Comparison of ENCODE assay signal across 1 cellular context in the genomic region with DNA sequence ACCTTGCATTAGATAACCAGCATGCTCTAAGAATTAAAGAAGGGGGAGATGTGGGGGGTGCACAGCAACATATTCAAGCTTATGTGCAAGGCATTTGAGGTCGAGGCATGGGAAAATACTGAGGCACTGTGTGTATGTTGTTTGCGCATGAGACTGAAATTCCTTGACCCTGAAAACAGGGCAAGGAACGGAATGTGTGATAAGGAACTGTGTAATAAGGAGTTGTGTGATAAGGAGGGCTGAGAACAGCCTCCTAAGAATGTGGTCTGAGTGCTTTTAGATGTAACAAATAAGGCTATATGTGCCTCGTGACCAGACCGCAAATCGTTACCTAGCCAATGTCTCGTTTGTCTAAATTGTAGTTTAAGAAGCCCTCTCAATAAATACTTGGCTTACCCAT.
TF ChIP-seq lines count a peak whose summit lies in the region.

No MANE protein-coding gene starts in this region.

TF ChIP-seq in H1, 55 proteins besides CTCF, POLR2A, EP300 and RAD21:
- TF ChIP-seq RBBP5 (IDR thresholded peaks at IDR 0.05; ENCODE audit: borderline replicate concordance, low read depth, low read length), result no peak
- TF ChIP-seq, protein P1, sequence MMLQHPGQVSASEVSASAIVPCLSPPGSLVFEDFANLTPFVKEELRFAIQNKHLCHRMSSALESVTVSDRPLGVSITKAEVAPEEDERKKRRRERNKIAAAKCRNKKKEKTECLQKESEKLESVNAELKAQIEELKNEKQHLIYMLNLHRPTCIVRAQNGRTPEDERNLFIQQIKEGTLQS (IDR thresholded peaks at IDR 0.05; ENCODE audit: insufficient read depth, low read depth, low read length), result no peak
- no peak for TF ChIP-seq NANOG (IDR thresholded peaks at IDR 0.05; ENCODE audit: insufficient read depth, low read depth, low read length, poor library complexity, severe bottlenecking)
- TF ChIP-seq, protein P2, sequence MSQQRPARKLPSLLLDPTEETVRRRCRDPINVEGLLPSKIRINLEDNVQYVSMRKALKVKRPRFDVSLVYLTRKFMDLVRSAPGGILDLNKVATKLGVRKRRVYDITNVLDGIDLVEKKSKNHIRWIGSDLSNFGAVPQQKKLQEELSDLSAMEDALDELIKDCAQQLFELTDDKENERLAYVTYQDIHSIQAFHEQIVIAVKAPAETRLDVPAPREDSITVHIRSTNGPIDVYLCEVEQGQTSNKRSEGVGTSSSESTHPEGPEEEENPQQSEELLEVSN (IDR thresholded peaks at IDR 0.05), result no peak
- no peak for TF ChIP-seq KDM5A (IDR thresholded peaks at IDR 0.05; ENCODE audit: low read length)
- no peak for TF ChIP-seq SP1 (IDR thresholded peaks at IDR 0.05; ENCODE audit: low read depth, low read length)
- no peak for TF ChIP-seq GABPA (IDR thresholded peaks at IDR 0.05; ENCODE audit: borderline replicate concordance, insufficient read depth, low read length)
- TF ChIP-seq, protein P3, sequence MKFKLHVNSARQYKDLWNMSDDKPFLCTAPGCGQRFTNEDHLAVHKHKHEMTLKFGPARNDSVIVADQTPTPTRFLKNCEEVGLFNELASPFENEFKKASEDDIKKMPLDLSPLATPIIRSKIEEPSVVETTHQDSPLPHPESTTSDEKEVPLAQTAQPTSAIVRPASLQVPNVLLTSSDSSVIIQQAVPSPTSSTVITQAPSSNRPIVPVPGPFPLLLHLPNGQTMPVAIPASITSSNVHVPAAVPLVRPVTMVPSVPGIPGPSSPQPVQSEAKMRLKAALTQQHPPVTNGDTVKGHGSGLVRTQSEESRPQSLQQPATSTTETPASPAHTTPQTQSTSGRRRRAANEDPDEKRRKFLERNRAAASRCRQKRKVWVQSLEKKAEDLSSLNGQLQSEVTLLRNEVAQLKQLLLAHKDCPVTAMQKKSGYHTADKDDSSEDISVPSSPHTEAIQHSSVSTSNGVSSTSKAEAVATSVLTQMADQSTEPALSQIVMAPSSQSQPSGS (IDR thresholded peaks at IDR 0.05; ENCODE audit: low read length), result no peak
- TF ChIP-seq SAP30 (IDR thresholded peaks at IDR 0.05; ENCODE audit: insufficient read depth, insufficient replicate concordance, low read length), result no peak
- no peak for TF ChIP-seq BRCA1 (IDR thresholded peaks at IDR 0.05; ENCODE audit: low read depth, low read length)
- TF ChIP-seq ZNF274 (IDR thresholded peaks at IDR 0.05; ENCODE audit: borderline replicate concordance, extremely low read depth, low read length), result no peak
- TF ChIP-seq TAF7 (optimal IDR thresholded peaks at IDR 0.05; ENCODE audit: borderline replicate concordance, low read depth, low read length), result no peak
- no peak for TF ChIP-seq CHD1 (IDR thresholded peaks at IDR 0.05; ENCODE audit: low read depth, low read length)
- no peak for TF ChIP-seq CBX5 (IDR thresholded peaks at IDR 0.05; ENCODE audit: low read depth, low read length)
- no peak for TF ChIP-seq MAFK (IDR thresholded peaks at IDR 0.05; ENCODE audit: low read depth, low read length)
- TF ChIP-seq TBP (IDR thresholded peaks at IDR 0.05; ENCODE audit: low read depth, low read length), result no peak
- TF ChIP-seq BCL11A (IDR thresholded peaks at IDR 0.05; ENCODE audit: low read depth in 2 of 2, low read length in 2 of 2), result no peak
- no peak for TF ChIP-seq KDM1A (IDR thresholded peaks at IDR 0.05; ENCODE audit: borderline replicate concordance, low read length)
